31 cellular contexts compared by ENCODE assay signal in genomic region chr3:5299146-5299545, GRCh38.
"Had no signal": no experiment of that assay in that cellular context is flagged by ENCODE, and none has a peak within 500 bp of the region (broad histone marks: within the 10 kb centered on the region; RNA-seq: fewer than 3 reads in every experiment).

No MANE protein-coding gene starts in this region.

- DNase-seq: activated CD4-positive, alpha-beta T cell treated with anti-CD3 and anti-CD28 coated beads, Interleukin-2, amount 10 ng/mL, durations not matched to agents 24 days and 14 days; activated CD4-positive, alpha-beta T cell treated with anti-CD3 and anti-CD28 coated beads, Interleukin-2, amount 50 U/mL, for 4 hours; activated CD8-positive, alpha-beta T cell treated with anti-CD3 and anti-CD28 coated beads for 36 hours; activated effector memory CD4-positive, alpha-beta T cell treated with anti-CD3 and anti-CD28 coated beads, Interleukin-2, amount 50 U/mL, for 16 hours; activated naive CD4-positive, alpha-beta T cell; activated naive CD8-positive, alpha-beta T cell treated with anti-CD3 and anti-CD28 coated beads, Interleukin-2, amount 10 ng/mL, durations not matched to agents 7 days and 5 days; activated T-cell treated with anti-CD3 and anti-CD28 coated beads, Interleukin-2, amount 50 U/mL, for 1 hour; activated T-cell treated with anti-CD3 and anti-CD28 coated beads, Interleukin-2, amount 50 U/mL, for 72 hours; amygdala; colonic mucosa; NCI-H1105; NCI-H1417 treated with DMSO at 0.1 percent for 48 hours; NCI-H187 treated with DMSO at 0.1 percent for 48 hours; NCI-H2081; NCI-H2171 treated with DMSO at 0.1 percent for 48 hours; NCI-H2227 treated with DMSO at 0.1 percent for 48 hours; NCI-H446; NCI-H524 treated with DMSO at 0.1 percent for 48 hours; NCI-H748 treated with DMSO at 0.1 percent for 48 hours had no signal

- H3K27me3 Mint-ChIP-seq: activated CD8-positive, alpha-beta T cell treated with anti-CD3 and anti-CD28 coated beads for 36 hours; activated naive CD4-positive, alpha-beta T cell treated with anti-CD3 and anti-CD28 coated beads, Interleukin-2, amount 50 U/mL, for 24 hours; activated naive CD8-positive, alpha-beta T cell treated with anti-CD3 and anti-CD28 coated beads, Interleukin-2, amount 10 ng/mL, durations not matched to agents 7 days and 5 days had no signal

- H3K9me3 ChIP-seq: ascending aorta, colonic mucosa had no signal

- H3K36me3 ChIP-seq: ascending aorta, cardiac muscle cell, colonic mucosa had no signal

- H3K27ac ChIP-seq: ascending aorta, cardiac muscle cell, colonic mucosa, RWPE1 had no signal

- H3K9me3 Mint-ChIP-seq: activated naive CD8-positive, alpha-beta T cell treated with anti-CD3 and anti-CD28 coated beads, Interleukin-2, amount 10 ng/mL, durations not matched to agents 7 days and 5 days; central memory CD8-positive, alpha-beta T cell; T-helper 1 cell treated with Interleukin-12 subunit alpha and Interleukin-12 subunit beta and Interleukin-4 antibody, amounts not matched to agents 30 μg/mL and 1 μg/mL, for 36 hours; T-helper 2 cell treated with Interferon-gamma antibody and Interleukin-4, amounts not matched to agents 5 μg/mL and 100 μg/mL, for 36 hours had no signal

- H3K4me1 ChIP-seq: ascending aorta, colonic mucosa had no signal

- H3K36me3 Mint-ChIP-seq: activated naive CD4-positive, alpha-beta T cell treated with anti-CD3 and anti-CD28 coated beads, Interleukin-2, amount 50 U/mL, for 24 hours; activated naive CD8-positive, alpha-beta T cell treated with anti-CD3 and anti-CD28 coated beads, Interleukin-2, amount 10 ng/mL, durations not matched to agents 7 days and 5 days had no signal

- H3K27me3 ChIP-seq: ascending aorta, cardiac muscle cell, colonic mucosa had no signal

- H3K4me3 ChIP-seq: ascending aorta, cardiac muscle cell, colonic mucosa had no signal

- FAIRE-seq: RCC 7860, TTC549 had no signal

- ATAC-seq: PC-3, Right ventricle myocardium inferior had no signal

- H3K4me3 Mint-ChIP-seq: activated CD4-positive, alpha-beta T cell treated with anti-CD3 and anti-CD28 coated beads, Interleukin-2, amount 10 ng/mL, durations not matched to agents 24 days and 14 days; activated CD8-positive, alpha-beta T cell treated with anti-CD3 and anti-CD28 coated beads for 36 hours; activated naive CD4-positive, alpha-beta T cell treated with anti-CD3 and anti-CD28 coated beads, Interleukin-2, amount 50 U/mL, for 24 hours; activated naive CD8-positive, alpha-beta T cell treated with anti-CD3 and anti-CD28 coated beads, Interleukin-2, amount 10 ng/mL, durations not matched to agents 7 days and 5 days; activated T-cell treated with anti-CD3 and anti-CD28 coated beads, Interleukin-2, amount 50 U/mL, for 72 hours; activated T-helper 17 cell treated with anti-CD3 and anti-CD28 coated beads, Interleukin-2, amount 50 U/mL, for 72 hours; central memory CD8-positive, alpha-beta T cell; T-helper 1 cell treated with Interleukin-12 subunit alpha and Interleukin-12 subunit beta and Interleukin-4 antibody, amounts not matched to agents 30 μg/mL and 1 μg/mL, for 36 hours; T-helper 2 cell treated with Interferon-gamma antibody and Interleukin-4, amounts not matched to agents 5 μg/mL and 100 μg/mL, for 36 hours had no signal

- H3K4me1 Mint-ChIP-seq: activated naive CD4-positive, alpha-beta T cell treated with anti-CD3 and anti-CD28 coated beads, Interleukin-2, amount 50 U/mL, for 24 hours; activated T-helper 17 cell treated with anti-CD3 and anti-CD28 coated beads, Interleukin-2, amount 50 U/mL, for 72 hours had no signal

- H3K27ac Mint-ChIP-seq: activated CD4-positive, alpha-beta T cell treated with anti-CD3 and anti-CD28 coated beads, Interleukin-2, amount 10 ng/mL, durations not matched to agents 24 days and 14 days; activated CD8-positive, alpha-beta T cell treated with anti-CD3 and anti-CD28 coated beads for 36 hours; activated naive CD4-positive, alpha-beta T cell treated with anti-CD3 and anti-CD28 coated beads, Interleukin-2, amount 50 U/mL, for 24 hours; activated naive CD8-positive, alpha-beta T cell treated with anti-CD3 and anti-CD28 coated beads, Interleukin-2, amount 10 ng/mL, durations not matched to agents 7 days and 5 days; activated T-cell treated with anti-CD3 and anti-CD28 coated beads, Interleukin-2, amount 50 U/mL, for 72 hours; activated T-helper 17 cell treated with anti-CD3 and anti-CD28 coated beads, Interleukin-2, amount 50 U/mL, for 72 hours; T-helper 1 cell treated with Interleukin-12 subunit alpha and Interleukin-12 subunit beta and Interleukin-4 antibody, amounts not matched to agents 30 μg/mL and 1 μg/mL, for 36 hours; T-helper 2 cell treated with Interferon-gamma antibody and Interleukin-4, amounts not matched to agents 5 μg/mL and 100 μg/mL, for 36 hours had no signal
